In genomic region chr12:110501378-110501721, GRCh38 we compare ENCODE assay signal across 8 cellular contexts. TPM values are rescaled to one million over a fixed set of nuclear protein-coding genes. Genes with fewer than 3 reads are reported as not detected.
DNase-seq lines count a peak whose midpoint lies in the region; ATAC-seq and TF ChIP-seq lines count a peak whose summit lies in the region.

No MANE protein-coding gene starts in this region.

- no peak for TF ChIP-seq CTCF in glutamatergic neuron (IDR thresholded peaks at IDR 0.05; ENCODE audit: partially characterized antibody, unreplicated experiment)
- TF ChIP-seq CTCF in progenitor cell of endocrine pancreas (IDR thresholded peaks at IDR 0.05; ENCODE audit: unreplicated experiment) = no peak

- H3K4me1 Mint-ChIP-seq in activated T-cell treated with anti-CD3 and anti-CD28 coated beads, Interleukin-2, amount 50 U/mL, for 24 hours (ENCODE audit: low read depth) = peaks cover 41% of the 10 kb centered on the region
- H3K4me1 Mint-ChIP-seq in glutamatergic neuron (ENCODE audit: low read depth, unreplicated experiment) (peaks cover 2% of the 10 kb centered on the region), progenitor cell of endocrine pancreas (ENCODE audit: low read depth) (peaks cover 13% of the 10 kb centered on the region)

- peak overlapping the region; percentile 98 for H3K27ac Mint-ChIP-seq in activated T-cell treated with anti-CD3 and anti-CD28 coated beads, Interleukin-2, amount 50 U/mL, for 24 hours
- H3K27ac Mint-ChIP-seq in glutamatergic neuron (ENCODE audit: unreplicated experiment) (peak overlapping the region; percentile 95), progenitor cell of endocrine pancreas (peak overlapping the region; percentile 98)

- peak overlapping the region; percentile 96 for H3K4me3 Mint-ChIP-seq in activated T-cell treated with anti-CD3 and anti-CD28 coated beads, Interleukin-2, amount 50 U/mL, for 24 hours
- H3K4me3 Mint-ChIP-seq in glutamatergic neuron (ENCODE audit: unreplicated experiment) (peak overlapping the region; percentile 93), progenitor cell of endocrine pancreas (ENCODE audit: low read depth) (peak overlapping the region; percentile 99)

- peaks cover 55% of the 10 kb centered on the region for H3K36me3 Mint-ChIP-seq in activated T-cell treated with anti-CD3 and anti-CD28 coated beads, Interleukin-2, amount 50 U/mL, for 24 hours (ENCODE audit: low read depth)
- no peaks in the 10 kb centered on the region for H3K36me3 Mint-ChIP-seq in glutamatergic neuron (ENCODE audit: unreplicated experiment)
- peaks cover 5% of the 10 kb centered on the region for H3K36me3 Mint-ChIP-seq in progenitor cell of endocrine pancreas (ENCODE audit: insufficient read depth)

- H3K27me3 Mint-ChIP-seq in activated T-cell treated with anti-CD3 and anti-CD28 coated beads, Interleukin-2, amount 50 U/mL, for 24 hours = no peaks in the 10 kb centered on the region
- H3K27me3 Mint-ChIP-seq in glutamatergic neuron (ENCODE audit: unreplicated experiment) = no peaks in the 10 kb centered on the region
- H3K27me3 Mint-ChIP-seq in progenitor cell of endocrine pancreas = peaks cover 3% of the 10 kb centered on the region

- peak; percentile 15 for ATAC-seq in HG02870 (IDR thresholded peaks at IDR 0.05; ENCODE audit: unreplicated experiment)

- H3K9me3 Mint-ChIP-seq in activated T-cell treated with anti-CD3 and anti-CD28 coated beads, Interleukin-2, amount 50 U/mL, for 24 hours = peaks cover 8% of the 10 kb centered on the region
- H3K9me3 Mint-ChIP-seq in glutamatergic neuron (ENCODE audit: unreplicated experiment) = peaks cover 7% of the 10 kb centered on the region
- peaks cover 8% of the 10 kb centered on the region for H3K9me3 Mint-ChIP-seq in progenitor cell of endocrine pancreas (ENCODE audit: low read depth)

- DNase-seq in activated T-cell treated with anti-CD3 and anti-CD28 coated beads for 4 hours (peak; percentile 11), NCI-H2171 treated with DMSO at 0.1 percent for 48 hours (lab: John Stamatoyannopoulos, UW) (peak; percentile 62), glutamatergic neuron (no peak), progenitor cell of endocrine pancreas (ENCODE audit: low spot score, unreplicated experiment) (no peak)
- no peak for DNase-seq in activated T-cell treated with anti-CD3 and anti-CD28 coated beads, Interleukin-2, amount 50 U/mL, for 1 hour
- no peak for DNase-seq in activated T-cell treated with anti-CD3 and anti-CD28 coated beads, Interleukin-2, amount 50 U/mL, for 24 hours
- DNase-seq in effector CD4-positive, alpha-beta T cell = no peak

RNA-seq across cellular contexts. Expression of gene VPS29, which starts 0.6 kb away (rescaled TPM):
- total RNA-seq in glutamatergic neuron (ENCODE audit: unreplicated experiment) = 94.6 TPM
- 101 and 102 TPM in 2 replicates for total RNA-seq in progenitor cell of endocrine pancreas

RNA-seq across cellular contexts. Expression of gene RAD9B, which starts 0.8 kb away (rescaled TPM):
- 0.49 TPM for total RNA-seq in glutamatergic neuron (ENCODE audit: unreplicated experiment)
- total RNA-seq in progenitor cell of endocrine pancreas = 0.24 and 0.33 TPM in 2 replicates

RNA-seq across cellular contexts. Expression of gene FAM216A, which starts 32.7 kb away (rescaled TPM):
- total RNA-seq in glutamatergic neuron (ENCODE audit: unreplicated experiment) = 21.7 TPM
- 5.3 and 6.8 TPM in 2 replicates for total RNA-seq in progenitor cell of endocrine pancreas

RNA-seq across cellular contexts. Expression of gene GPN3, which starts 33.3 kb away (rescaled TPM):
- total RNA-seq in glutamatergic neuron (ENCODE audit: unreplicated experiment) = 17.5 TPM
- 18.7 and 19.8 TPM in 2 replicates for total RNA-seq in progenitor cell of endocrine pancreas

RNA-seq across cellular contexts. Expression of gene ARPC3, which starts 51.2 kb away (rescaled TPM):
- total RNA-seq in glutamatergic neuron (ENCODE audit: unreplicated experiment) (190 TPM), progenitor cell of endocrine pancreas (181 and 184 TPM in 2 replicates)

Comparison
In these comparisons a context has a peak if more than half of its experiments do, and no peak if none do; other contexts are left out.
1. DNase-seq: peak in activated T-cell treated with anti-CD3 and anti-CD28 coated beads for 4 hours (single experiment) and NCI-H2171 treated with DMSO at 0.1 percent for 48 hours (single experiment); none in activated T-cell treated with anti-CD3 and anti-CD28 coated beads, Interleukin-2, amount 50 U/mL, for 1 hour (single experiment), activated T-cell treated with anti-CD3 and anti-CD28 coated beads, Interleukin-2, amount 50 U/mL, for 24 hours (single experiment), glutamatergic neuron (single experiment), progenitor cell of endocrine pancreas (single experiment) and effector CD4-positive, alpha-beta T cell (single experiment).
2. Peak in every context shown above with its lines, with median percentiles within 50 percentile points of each other: H3K27ac Mint-ChIP-seq and H3K4me3 Mint-ChIP-seq.